8 cellular contexts compared by ENCODE assay signal in genomic region chr15:66765478-66766281, GRCh38.
A peak's percentile ranks its signal among the peaks of the same experiment; 100 is the strongest.
DNase-seq lines count a peak whose midpoint lies in the region; ATAC-seq and TF ChIP-seq lines count a peak whose summit lies in the region.

No MANE protein-coding gene starts in this region.

- no peak for TF ChIP-seq CTCF in gastrocnemius medialis (IDR thresholded peaks at IDR 0.05 in 4 of 5, conservative IDR thresholded peaks at IDR 0.05 in 1 of 5)

- H3K36me3 ChIP-seq in gastrocnemius medialis = no peaks in the 10 kb centered on the region

- in situ Hi-C loops in gastrocnemius medialis (cut with MboI; ENCODE audit: low sequenced_read_pairs in 4 of 4) = loop anchor here in 1 of 4 donors (5.0 kb wide), 1 partner anchor 163 kb away; no protein-coding TSS in a partner anchor

- peak; percentile 83 for DNase-seq in SKM-1 treated with dmso at 0.1 percent for 144 hours (lab: John Stamatoyannopoulos, UW; ENCODE audit: unreplicated experiment)
- DNase-seq in kidney tubule cell (ENCODE audit: low spot score) = peak; percentile 100
- DNase-seq in gastrocnemius medialis = no peak
- DNase-seq in NAMALWA (ENCODE audit: low spot score) = no peak
- DNase-seq in AG08396 (ENCODE audit: low spot score) = no peak

- H3K4me3 ChIP-seq in gastrocnemius medialis = no peak overlapping the region

- H3K27me3 ChIP-seq in gastrocnemius medialis = no peaks in the 10 kb centered on the region

- H3K27ac ChIP-seq in gastrocnemius medialis = no peak overlapping the region

- ATAC-seq in GM19025 (IDR thresholded peaks at IDR 0.05; ENCODE audit: low read depth, unreplicated experiment) (peak; percentile 72), HG03378 (IDR thresholded peaks at IDR 0.05; ENCODE audit: unreplicated experiment) (peak; percentile 66), gastrocnemius medialis (no peak), GM21526 (IDR thresholded peaks at IDR 0.05; ENCODE audit: low FRiP score, unreplicated experiment) (no peak)

- H3K4me1 ChIP-seq in gastrocnemius medialis = peaks cover 13 to 17% of the 10 kb centered on the region in 2 donors

- intact Hi-C loops in gastrocnemius medialis (cut with DNase I; ENCODE audit: low total_unique reads) = no loop called here

- TF ChIP-seq POLR2A in gastrocnemius medialis (IDR thresholded peaks at IDR 0.05) = no peak

- no peaks in the 10 kb centered on the region for H3K9me3 ChIP-seq in gastrocnemius medialis

Comparison
In these comparisons a context has a peak if more than half of its experiments do, and no peak if none do; other contexts are left out.
1. ATAC-seq: peak in GM19025 (single experiment) and HG03378 (single experiment); none in gastrocnemius medialis (0 of 2) and GM21526 (single experiment).
2. DNase-seq: peak in SKM-1 treated with dmso at 0.1 percent for 144 hours (single experiment) and kidney tubule cell (single experiment); none in gastrocnemius medialis (0 of 2), NAMALWA (single experiment) and AG08396 (single experiment).